Comparison of ENCODE assay signal across 19 cellular contexts in genomic region chr5:103774736-103775135, GRCh38.
A peak's percentile ranks its signal among the peaks of the same experiment; 100 is the strongest.
DNase-seq lines count a peak whose midpoint lies in the region; ATAC-seq and TF ChIP-seq lines count a peak whose summit lies in the region.
"Had no signal": no experiment of that assay in that cellular context is flagged by ENCODE, and none has a peak within 500 bp of the region (broad histone marks: within the 10 kb centered on the region; RNA-seq: fewer than 3 reads in every experiment).

No MANE protein-coding gene starts in this region.

- DNase-seq in GM04504 (ENCODE audit: low read depth) (peak; percentile 38), RWPE2 (ENCODE audit: low spot score) (no peak), kidney epithelial cell (ENCODE audit: low read depth) (peak; percentile 37), smooth muscle cell (lab: John Stamatoyannopoulos, UW; ENCODE audit: unreplicated experiment) (no peak), Kasumi-1 (lab: John Stamatoyannopoulos, UW) (no peak)
- no peak for DNase-seq in activated effector memory CD4-positive, alpha-beta T cell treated with anti-CD3 and anti-CD28 coated beads, Interleukin-2, amount 50 U/mL, for 16 hours
- DNase-seq: activated CD8-positive, alpha-beta T cell treated with anti-CD3 and anti-CD28 coated beads for 36 hours; activated T-cell treated with anti-CD3 and anti-CD28 coated beads, Interleukin-2, amount 50 U/mL, for 48 hours; central memory CD4-positive, alpha-beta T cell; effector CD8-positive, alpha-beta T cell; NCI-H187 treated with DMSO at 0.1 percent for 48 hours; NCI-H510A; pancreas; Right ventricle myocardium superior; stimulated activated CD4-positive, alpha-beta T cell treated with anti-CD3 and anti-CD28 coated beads, Interleukin-4, amount 100 ng/mL, for 24 hours; WERI-Rb-1 had no signal

- no peak for TF ChIP-seq CTCF in RWPE2 (IDR thresholded peaks at IDR 0.05; ENCODE audit: poor library complexity, severe bottlenecking)
- no peak for TF ChIP-seq CTCF in kidney epithelial cell (IDR thresholded peaks at IDR 0.05; ENCODE audit: insufficient read depth, low read length, poor library complexity, severe bottlenecking)
- no peak for TF ChIP-seq CTCF in smooth muscle cell (IDR thresholded peaks at IDR 0.05; ENCODE audit: borderline replicate concordance, insufficient read depth, poor library complexity, severe bottlenecking)

- no peaks in the 10 kb centered on the region for H3K36me3 ChIP-seq in RWPE2 (ENCODE audit: low read depth)
- H3K36me3 ChIP-seq in kidney epithelial cell (ENCODE audit: control insufficient read depth, insufficient read depth, low read length), result no peaks in the 10 kb centered on the region
- H3K36me3 ChIP-seq in smooth muscle cell (ENCODE audit: low read depth), result no peaks in the 10 kb centered on the region
- H3K36me3 ChIP-seq: BLaER1, pancreas, WERI-Rb-1 had no signal

- H3K27ac ChIP-seq in RWPE2 (ENCODE audit: poor library complexity, severe bottlenecking) (no peak overlapping the region), smooth muscle cell (ENCODE audit: low read depth) (peak overlapping the region; percentile 68)
- H3K27ac ChIP-seq: BLaER1, pancreas, WERI-Rb-1 had no signal

- peak; percentile 38; the same call in 1 of the 3 replicates for ATAC-seq in RWPE2 (ENCODE audit: low read depth)
- no peak for ATAC-seq in GM18870 (IDR thresholded peaks at IDR 0.05; ENCODE audit: unreplicated experiment)
- ATAC-seq: activated CD8-positive, alpha-beta T cell treated with anti-CD3 and anti-CD28 coated beads for 36 hours; left lobe of liver; pancreas had no signal

- H3F3A ChIP-seq in smooth muscle cell (ENCODE audit: low read depth), result peaks cover 6% of the 10 kb centered on the region

- no peaks in the 10 kb centered on the region for H3K79me2 ChIP-seq in smooth muscle cell (ENCODE audit: low read depth)

- H4K20me1 ChIP-seq in smooth muscle cell (ENCODE audit: low read depth), result no peaks in the 10 kb centered on the region
- H4K20me1 ChIP-seq: BLaER1 had no signal

- H3K4me1 ChIP-seq in RWPE2 (ENCODE audit: insufficient read depth, poor library complexity, severe bottlenecking) (no peaks in the 10 kb centered on the region), smooth muscle cell (ENCODE audit: low read depth) (peaks cover 9% of the 10 kb centered on the region)
- H3K4me1 ChIP-seq: BLaER1, pancreas had no signal

- H3K9me3 ChIP-seq in RWPE2 (ENCODE audit: severe bottlenecking) (no peaks in the 10 kb centered on the region), smooth muscle cell (replicated peaks; ENCODE audit: low read depth) (no peaks in the 10 kb centered on the region)
- H3K9me3 ChIP-seq: pancreas had no signal

- peak overlapping the region; percentile 53 for H3K4me2 ChIP-seq in smooth muscle cell
- H3K4me2 ChIP-seq: BLaER1 had no signal

- peak overlapping the region; percentile 44 for H3K9ac ChIP-seq in smooth muscle cell (ENCODE audit: low read depth)
- H3K9ac ChIP-seq: BLaER1 had no signal

- H2AFZ ChIP-seq in smooth muscle cell (ENCODE audit: low read depth), result peak overlapping the region; percentile 86

- H3K4me3 ChIP-seq in RWPE2 (ENCODE audit: severe bottlenecking) (no peak overlapping the region), kidney epithelial cell (ENCODE audit: low read depth, low read length) (no peak overlapping the region), smooth muscle cell (no peak overlapping the region)
- H3K4me3 ChIP-seq: BLaER1, pancreas had no signal

- 7% methylated on average over 1 of the region's 1 CpG for WGBS in smooth muscle cell (ENCODE audit: low lambda C conversion rate)

- no peaks in the 10 kb centered on the region for H3K27me3 ChIP-seq in RWPE2 (ENCODE audit: insufficient read depth, poor library complexity, severe bottlenecking)
- H3K27me3 ChIP-seq in kidney epithelial cell (ENCODE audit: control insufficient read depth, insufficient read depth, low read length), result no peaks in the 10 kb centered on the region
- H3K27me3 ChIP-seq in smooth muscle cell (ENCODE audit: low read depth), result no peaks in the 10 kb centered on the region
- H3K27me3 ChIP-seq: BLaER1, pancreas had no signal

Comparison
In these comparisons a context has a peak if more than half of its experiments do, and no peak if none do; other contexts are left out.
1. DNase-seq: peak in GM04504 (single experiment) and kidney epithelial cell (single experiment); none in RWPE2 (single experiment), smooth muscle cell (single experiment), activated effector memory CD4-positive, alpha-beta T cell treated with anti-CD3 and anti-CD28 coated beads, Interleukin-2, amount 50 U/mL, for 16 hours (single experiment) and Kasumi-1 (0 of 2).